8 cellular contexts compared by ENCODE assay signal in genomic region chr11:22539851-22540376, GRCh38.
DNase-seq lines count a peak whose midpoint lies in the region; ATAC-seq and TF ChIP-seq lines count a peak whose summit lies in the region.

No MANE protein-coding gene starts in this region.

- H4K20me1 ChIP-seq in MM.1S (ENCODE audit: insufficient read depth, low read length) (no peaks in the 10 kb centered on the region), neural cell (ENCODE audit: insufficient read depth) (no peaks in the 10 kb centered on the region)

- H2AFZ ChIP-seq in MM.1S (ENCODE audit: low read length), result no peak overlapping the region
- H2AFZ ChIP-seq in neural cell (ENCODE audit: low read depth, low read length), result no peak overlapping the region

- H3F3A ChIP-seq in MM.1S (ENCODE audit: insufficient read depth, low read length), result no peaks in the 10 kb centered on the region
- H3F3A ChIP-seq in neural cell (ENCODE audit: insufficient read depth, low read length, poor library complexity, severe bottlenecking), result no peaks in the 10 kb centered on the region

- peak overlapping the region in 4 of 5 experiments; percentile 24 to 79 (median 42) for H3K27ac Mint-ChIP-seq in brain

- H3K9ac ChIP-seq in MM.1S (ENCODE audit: low read length), result no peak overlapping the region
- H3K9ac ChIP-seq in neural cell (ENCODE audit: low read length), result no peak overlapping the region

- H3K9me3 Mint-ChIP-seq in brain, result no peaks in the 10 kb centered on the region

- H3K4me3 Mint-ChIP-seq in brain, result peak overlapping the region in 1 of 5 experiments; percentile 10

- in situ Hi-C loops in G401 (cut with HindIII; ENCODE audit: low sequenced_read_pairs), result no loop called here

- H3K36me3 Mint-ChIP-seq in brain, result no peaks in the 10 kb centered on the region

- no peaks in the 10 kb centered on the region for H3K79me2 ChIP-seq in MM.1S (ENCODE audit: low read length)
- H3K79me2 ChIP-seq in neural cell (replicated peaks; ENCODE audit: insufficient read depth, low read length), result no peaks in the 10 kb centered on the region

- H3K9me2 ChIP-seq in MM.1S (replicated peaks; ENCODE audit: insufficient read depth, low read length), result no peaks in the 10 kb centered on the region
- H3K9me2 ChIP-seq in neural cell (ENCODE audit: insufficient read depth, low read length), result no peaks in the 10 kb centered on the region

- H3K27me3 ChIP-seq in MM.1S (replicated peaks; ENCODE audit: insufficient read depth, low read length) (no peaks in the 10 kb centered on the region), neural cell (ENCODE audit: insufficient read depth, low read depth, low read length) (no peaks in the 10 kb centered on the region), suprapubic skin (no peaks in the 10 kb centered on the region)

- TF ChIP-seq RAD21 in neural cell (conservative IDR thresholded peaks at IDR 0.05), result peak; percentile 85

- H3K4me1 ChIP-seq in MM.1S (ENCODE audit: low read length) (no peaks in the 10 kb centered on the region), suprapubic skin (no peaks in the 10 kb centered on the region)

- H3K9me3 ChIP-seq in MM.1S (replicated peaks; ENCODE audit: insufficient read depth, low read length) (no peaks in the 10 kb centered on the region), neural cell (ENCODE audit: low read length) (no peaks in the 10 kb centered on the region), suprapubic skin (no peaks in the 10 kb centered on the region)

- H3K4me1 Mint-ChIP-seq in brain, result peaks cover 9% of the 10 kb centered on the region

- peaks cover 4% of the 10 kb centered on the region for H3K27me3 Mint-ChIP-seq in brain

- H3K4me3 ChIP-seq in MM.1S (ENCODE audit: low read length), result no peak overlapping the region
- H3K4me3 ChIP-seq in neural cell (ENCODE audit: low read length), result no peak overlapping the region
- no peak overlapping the region for H3K4me3 ChIP-seq in suprapubic skin

- H3K36me3 ChIP-seq in MM.1S (replicated peaks; ENCODE audit: insufficient read depth, low read length) (no peaks in the 10 kb centered on the region), neural cell (ENCODE audit: insufficient read depth, low read length) (no peaks in the 10 kb centered on the region), suprapubic skin (no peaks in the 10 kb centered on the region)

- no peak for ATAC-seq in HG02763 (IDR thresholded peaks at IDR 0.05; ENCODE audit: unreplicated experiment)

- H3K4me2 ChIP-seq in MM.1S (ENCODE audit: low read depth, low read length), result no peak overlapping the region
- H3K4me2 ChIP-seq in neural cell (ENCODE audit: low read length), result no peak overlapping the region

- H3K27ac ChIP-seq in MM.1S (ENCODE audit: low read length), result no peak overlapping the region
- no peak overlapping the region for H3K27ac ChIP-seq in neural cell (ENCODE audit: low read length)
- H3K27ac ChIP-seq in suprapubic skin, result no peak overlapping the region

- TF ChIP-seq EP300 in neural cell (conservative IDR thresholded peaks at IDR 0.05; ENCODE audit: poor library complexity, severe bottlenecking) (no peak), suprapubic skin (IDR thresholded peaks at IDR 0.05) (no peak)

- DNase-seq in G401 (ENCODE audit: low spot score) (peak; percentile 10), MM.1S (peak; percentile 15), suprapubic skin (ENCODE audit: low spot score in 2 of 2) (no peak), OCI-M2 (lab: John Stamatoyannopoulos, UW; ENCODE audit: unreplicated experiment) (no peak)
- no peak for DNase-seq in activated naive CD4-positive, alpha-beta T cell treated with anti-CD3 and anti-CD28 coated beads, Interleukin-2, amount 50 U/mL, for 16 hours

- TF ChIP-seq CTCF in MM.1S (IDR thresholded peaks at IDR 0.05; ENCODE audit: low read length), result peak; percentile 58
- peak; percentile 84 to 87 for TF ChIP-seq CTCF in brain (conservative IDR thresholded peaks at IDR 0.05)
- TF ChIP-seq CTCF in neural cell (IDR thresholded peaks at IDR 0.05; ENCODE audit: poor library complexity, severe bottlenecking), result peak; percentile 81
- TF ChIP-seq CTCF in suprapubic skin (IDR thresholded peaks at IDR 0.05), result peak in 1 of 2 donors; percentile 44

- no peak for TF ChIP-seq POLR2A in suprapubic skin (IDR thresholded peaks at IDR 0.05)

TF ChIP-seq in neural cell, 6 proteins besides CTCF, POLR2A, EP300 and RAD21:
- TF ChIP-seq POLR2AphosphoS5 (IDR thresholded peaks at IDR 0.05) (no peak), MXI1 (conservative IDR thresholded peaks at IDR 0.05; ENCODE audit: poor library complexity, severe bottlenecking) (no peak), EZH2 (IDR thresholded peaks at IDR 0.05; ENCODE audit: borderline replicate concordance, insufficient read depth, low read length, poor library complexity, severe bottlenecking) (no peak), SMC3 (conservative IDR thresholded peaks at IDR 0.05; ENCODE audit: poor library complexity) (peak; percentile 88)

Comparison
In these comparisons a context has a peak if more than half of its experiments do, and no peak if none do; other contexts are left out.
1. DNase-seq: peak in G401 (single experiment) and MM.1S (single experiment); none in activated naive CD4-positive, alpha-beta T cell treated with anti-CD3 and anti-CD28 coated beads, Interleukin-2, amount 50 U/mL, for 16 hours (single experiment), suprapubic skin (0 of 2) and OCI-M2 (single experiment).